ENCODE assay signal across 15 cellular contexts in the genomic region with DNA sequence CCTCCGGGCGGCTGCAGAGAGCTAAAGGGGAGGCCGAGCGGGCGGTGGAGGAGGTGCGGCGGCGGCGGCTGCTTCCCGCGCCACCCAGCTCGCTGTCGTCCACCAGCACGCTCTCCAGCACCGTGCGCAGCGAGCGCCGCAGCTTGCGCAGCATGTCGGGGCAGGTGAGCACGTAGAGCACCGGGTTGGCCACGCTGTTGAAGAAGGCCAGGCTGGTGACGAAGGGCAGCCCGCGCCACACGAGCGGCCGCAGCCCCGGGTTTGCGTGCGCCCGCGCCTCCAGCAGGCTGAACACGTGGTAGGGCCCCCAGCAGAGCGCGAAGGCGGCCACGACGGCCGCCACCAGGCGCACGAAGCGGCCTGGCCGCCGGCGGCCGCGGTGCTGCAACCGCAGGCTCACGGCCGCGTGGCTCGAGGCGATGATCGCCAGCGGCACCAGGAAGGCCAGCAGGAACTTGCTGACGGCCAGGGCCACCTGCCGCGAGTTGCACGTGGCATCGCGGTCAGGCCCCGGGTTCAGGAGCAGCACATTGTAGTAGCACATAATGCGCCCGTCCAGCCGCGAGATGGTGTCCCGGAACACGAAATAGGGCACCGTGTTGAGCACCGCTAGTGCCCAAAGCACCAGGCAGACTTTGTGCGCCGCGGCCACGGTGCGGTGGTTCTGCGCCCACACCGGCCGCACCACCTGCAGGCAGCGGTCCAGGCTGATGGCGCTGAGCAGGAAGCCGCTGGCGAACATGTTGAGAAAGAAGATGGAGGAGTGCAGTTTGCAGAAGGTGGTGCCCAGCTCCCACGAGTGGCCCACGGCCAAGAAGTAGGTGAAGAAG. TPM values are rescaled to one million over a fixed set of nuclear protein-coding genes. Genes with fewer than 3 reads are reported as not detected.
DNase-seq lines count a peak whose midpoint lies in the region; ATAC-seq, FAIRE-seq and TF ChIP-seq lines count a peak whose summit lies in the region.
"Had no signal": no experiment of that assay in that cellular context is flagged by ENCODE, and none has a peak within 500 bp of the region (broad histone marks: within the 10 kb centered on the region; RNA-seq: fewer than 3 reads in every experiment).

No MANE protein-coding gene starts in this region.

- TF ChIP-seq CTCF in bronchial epithelial cell (IDR thresholded peaks at IDR 0.05; ENCODE audit: insufficient read depth, low read length, severe bottlenecking) (no peak), liver (IDR thresholded peaks at IDR 0.05; ENCODE audit: low read depth, low read length, missing input control) (no peak)

- H3K27ac ChIP-seq in liver (ENCODE audit: low read depth in 1 of 2, low read length in 2 of 2) = peak overlapping the region; percentile 68 to 82
- H3K27ac ChIP-seq: adrenal gland, esophagus muscularis mucosa, neutrophil, spleen had no signal

- TF ChIP-seq RAD21 in liver (IDR thresholded peaks at IDR 0.05) = no peak

- H3K36me3 ChIP-seq in bronchial epithelial cell (ENCODE audit: control insufficient read depth, insufficient read depth, low read length) = peaks cover 6% of the 10 kb centered on the region
- peaks cover 0 to 26% (median 2%) of the 10 kb centered on the region in 4 donors for H3K36me3 ChIP-seq in liver (ENCODE audit: control insufficient read depth in 4 of 4, insufficient read depth in 3 of 4, low read depth in 1 of 4, low read length in 3 of 4)
- H3K36me3 ChIP-seq: neutrophil had no signal

- WGBS in liver = 55% methylated on average over 87 of the region's 87 CpGs

- no peak for ATAC-seq in HG02885 (IDR thresholded peaks at IDR 0.05; ENCODE audit: poor library complexity, unreplicated experiment)
- ATAC-seq: activated T-cell treated with anti-CD3 and anti-CD28 coated beads, Interleukin-2, amount 50 U/mL, for 72 hours had no signal

- H3K4me1 ChIP-seq in liver (ENCODE audit: control insufficient read depth in 4 of 4, insufficient read depth in 4 of 4, low read length in 3 of 4) = peaks cover 0 to 13% (median 12%) of the 10 kb centered on the region in 4 donors
- H3K4me1 ChIP-seq: adrenal gland had no signal

- no peak overlapping the region for H3K9ac ChIP-seq in liver (ENCODE audit: low read depth in 1 of 2, low read length in 2 of 2)

- no peaks in the 10 kb centered on the region for H3K9me3 ChIP-seq in liver (ENCODE audit: control insufficient read depth in 4 of 4, low read length in 3 of 4)
- H3K9me3 ChIP-seq: adrenal gland, esophagus muscularis mucosa, neutrophil, spleen had no signal

- H3K27me3 ChIP-seq in bronchial epithelial cell (ENCODE audit: control insufficient read depth, insufficient read depth, low read length) (no peaks in the 10 kb centered on the region), liver (ENCODE audit: control insufficient read depth in 4 of 4, insufficient read depth in 4 of 4, low read length in 3 of 4) (no peaks in the 10 kb centered on the region)
- H3K27me3 ChIP-seq: adrenal gland, spleen had no signal

- peak overlapping the region; percentile 4 for H3K4me3 ChIP-seq in bronchial epithelial cell (ENCODE audit: low read depth, low read length)
- H3K4me3 ChIP-seq in liver (ENCODE audit: low read depth in 1 of 3, low read length in 3 of 3) = peak overlapping the region in 2 of 3 donors; percentile 57 to 66
- H3K4me3 ChIP-seq: adrenal gland, esophagus muscularis mucosa, spleen had no signal

- FAIRE-seq in bronchial epithelial cell (lab: Jason Lieb, UNC) = no peak

- DNase-seq in COLO668 (lab: John Stamatoyannopoulos, UW; ENCODE audit: unreplicated experiment) (peak; percentile 85), bronchial epithelial cell (ENCODE audit: low read depth) (peak; percentile 20), DMS 273 (lab: John Stamatoyannopoulos, UW; ENCODE audit: unreplicated experiment) (no peak)
- DNase-seq in stimulated activated naive CD4-positive, alpha-beta T cell (lab: John Stamatoyannopoulos, UW) = no peak
- DNase-seq: activated CD4-positive, alpha-beta T cell treated with anti-CD3 and anti-CD28 coated beads, Interleukin-2, amount 10 ng/mL, durations not matched to agents 7 days and 5 days; activated T-cell treated with anti-CD3 and anti-CD28 coated beads, Interleukin-2, amount 50 U/mL, for 72 hours; adrenal gland; NCI-H1048; spleen had no signal

TF ChIP-seq in liver, 16 proteins besides CTCF, POLR2A, EP300 and RAD21:
- TF ChIP-seq MAX (IDR thresholded peaks at IDR 0.05) (no peak), HNF4G (IDR thresholded peaks at IDR 0.05) (no peak), FOXA1 (IDR thresholded peaks at IDR 0.05) (no peak), JUND (IDR thresholded peaks at IDR 0.05) (no peak), GABPA (IDR thresholded peaks at IDR 0.05 in 1 of 2, conservative IDR thresholded peaks at IDR 0.05 in 1 of 2) (no peak)
- TF ChIP-seq, protein P1, sequence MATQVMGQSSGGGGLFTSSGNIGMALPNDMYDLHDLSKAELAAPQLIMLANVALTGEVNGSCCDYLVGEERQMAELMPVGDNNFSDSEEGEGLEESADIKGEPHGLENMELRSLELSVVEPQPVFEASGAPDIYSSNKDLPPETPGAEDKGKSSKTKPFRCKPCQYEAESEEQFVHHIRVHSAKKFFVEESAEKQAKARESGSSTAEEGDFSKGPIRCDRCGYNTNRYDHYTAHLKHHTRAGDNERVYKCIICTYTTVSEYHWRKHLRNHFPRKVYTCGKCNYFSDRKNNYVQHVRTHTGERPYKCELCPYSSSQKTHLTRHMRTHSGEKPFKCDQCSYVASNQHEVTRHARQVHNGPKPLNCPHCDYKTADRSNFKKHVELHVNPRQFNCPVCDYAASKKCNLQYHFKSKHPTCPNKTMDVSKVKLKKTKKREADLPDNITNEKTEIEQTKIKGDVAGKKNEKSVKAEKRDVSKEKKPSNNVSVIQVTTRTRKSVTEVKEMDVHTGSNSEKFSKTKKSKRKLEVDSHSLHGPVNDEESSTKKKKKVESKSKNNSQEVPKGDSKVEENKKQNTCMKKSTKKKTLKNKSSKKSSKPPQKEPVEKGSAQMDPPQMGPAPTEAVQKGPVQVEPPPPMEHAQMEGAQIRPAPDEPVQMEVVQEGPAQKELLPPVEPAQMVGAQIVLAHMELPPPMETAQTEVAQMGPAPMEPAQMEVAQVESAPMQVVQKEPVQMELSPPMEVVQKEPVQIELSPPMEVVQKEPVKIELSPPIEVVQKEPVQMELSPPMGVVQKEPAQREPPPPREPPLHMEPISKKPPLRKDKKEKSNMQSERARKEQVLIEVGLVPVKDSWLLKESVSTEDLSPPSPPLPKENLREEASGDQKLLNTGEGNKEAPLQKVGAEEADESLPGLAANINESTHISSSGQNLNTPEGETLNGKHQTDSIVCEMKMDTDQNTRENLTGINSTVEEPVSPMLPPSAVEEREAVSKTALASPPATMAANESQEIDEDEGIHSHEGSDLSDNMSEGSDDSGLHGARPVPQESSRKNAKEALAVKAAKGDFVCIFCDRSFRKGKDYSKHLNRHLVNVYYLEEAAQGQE (IDR thresholded peaks at IDR 0.05) = no peak
- TF ChIP-seq, protein P2, sequence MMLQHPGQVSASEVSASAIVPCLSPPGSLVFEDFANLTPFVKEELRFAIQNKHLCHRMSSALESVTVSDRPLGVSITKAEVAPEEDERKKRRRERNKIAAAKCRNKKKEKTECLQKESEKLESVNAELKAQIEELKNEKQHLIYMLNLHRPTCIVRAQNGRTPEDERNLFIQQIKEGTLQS (IDR thresholded peaks at IDR 0.05) = no peak
- TF ChIP-seq, protein P3, sequence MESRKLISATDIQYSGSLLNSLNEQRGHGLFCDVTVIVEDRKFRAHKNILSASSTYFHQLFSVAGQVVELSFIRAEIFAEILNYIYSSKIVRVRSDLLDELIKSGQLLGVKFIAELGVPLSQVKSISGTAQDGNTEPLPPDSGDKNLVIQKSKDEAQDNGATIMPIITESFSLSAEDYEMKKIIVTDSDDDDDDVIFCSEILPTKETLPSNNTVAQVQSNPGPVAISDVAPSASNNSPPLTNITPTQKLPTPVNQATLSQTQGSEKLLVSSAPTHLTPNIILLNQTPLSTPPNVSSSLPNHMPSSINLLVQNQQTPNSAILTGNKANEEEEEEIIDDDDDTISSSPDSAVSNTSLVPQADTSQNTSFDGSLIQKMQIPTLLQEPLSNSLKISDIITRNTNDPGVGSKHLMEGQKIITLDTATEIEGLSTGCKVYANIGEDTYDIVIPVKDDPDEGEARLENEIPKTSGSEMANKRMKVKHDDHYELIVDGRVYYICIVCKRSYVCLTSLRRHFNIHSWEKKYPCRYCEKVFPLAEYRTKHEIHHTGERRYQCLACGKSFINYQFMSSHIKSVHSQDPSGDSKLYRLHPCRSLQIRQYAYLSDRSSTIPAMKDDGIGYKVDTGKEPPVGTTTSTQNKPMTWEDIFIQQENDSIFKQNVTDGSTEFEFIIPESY (IDR thresholded peaks at IDR 0.05) = no peak

RNA-seq across cellular contexts. Expression of gene PTGDR2, which starts 2.9 kb away (rescaled TPM):
- total RNA-seq in bronchial epithelial cell (0.13 TPM in 1 of 2 replicates, not detected in the other), liver (1 to 10 TPM in 1 of 2 donors, under 1 TPM in 1; 0.08 to 7.1 TPM)
- polyA plus RNA-seq in liver = under 1 TPM; 0.09 to 0.54 TPM

RNA-seq across cellular contexts. Expression of gene CCDC86, which starts 10.9 kb away (rescaled TPM):
- total RNA-seq in bronchial epithelial cell (7.4 TPM in 2 replicates), liver (1 to 10 TPM; 5.0 to 5.2 TPM)
- 1 to 10 TPM; 6.2 to 9.4 TPM for polyA plus RNA-seq in liver

RNA-seq across cellular contexts. Expression of gene ZP1, which starts 14.5 kb away (rescaled TPM):
- total RNA-seq in bronchial epithelial cell = not detected in 2 replicates
- total RNA-seq in liver = not detected
- not detected for polyA plus RNA-seq in liver
- total RNA-seq: activated CD4-positive, alpha-beta T cell treated with anti-CD3 and anti-CD28 coated beads, Interleukin-2, amount 10 ng/mL, durations not matched to agents 7 days and 5 days; activated T-cell treated with anti-CD3 and anti-CD28 coated beads, Interleukin-2, amount 50 U/mL, for 72 hours; CD8-positive, alpha-beta memory T cell; spleen had no signal
- polyA plus RNA-seq: IgD-negative memory B cell had no signal

RNA-seq across cellular contexts. Expression of gene PRPF19, which starts 53.5 kb away (rescaled TPM):
- total RNA-seq in bronchial epithelial cell (30.2 and 36.1 TPM in 2 replicates), liver (10 to 100 TPM; 36.2 to 44.6 TPM)
- polyA plus RNA-seq in liver = 10 to 100 TPM; 25.4 to 57.1 TPM

Comparison
In these comparisons a context has a peak if more than half of its experiments do, and no peak if none do; other contexts are left out.
1. DNase-seq: peak in COLO668 (single experiment) and bronchial epithelial cell (single experiment); none in stimulated activated naive CD4-positive, alpha-beta T cell (0 of 6) and DMS 273 (single experiment).